19 cellular contexts compared by ENCODE assay signal in the genomic region with DNA sequence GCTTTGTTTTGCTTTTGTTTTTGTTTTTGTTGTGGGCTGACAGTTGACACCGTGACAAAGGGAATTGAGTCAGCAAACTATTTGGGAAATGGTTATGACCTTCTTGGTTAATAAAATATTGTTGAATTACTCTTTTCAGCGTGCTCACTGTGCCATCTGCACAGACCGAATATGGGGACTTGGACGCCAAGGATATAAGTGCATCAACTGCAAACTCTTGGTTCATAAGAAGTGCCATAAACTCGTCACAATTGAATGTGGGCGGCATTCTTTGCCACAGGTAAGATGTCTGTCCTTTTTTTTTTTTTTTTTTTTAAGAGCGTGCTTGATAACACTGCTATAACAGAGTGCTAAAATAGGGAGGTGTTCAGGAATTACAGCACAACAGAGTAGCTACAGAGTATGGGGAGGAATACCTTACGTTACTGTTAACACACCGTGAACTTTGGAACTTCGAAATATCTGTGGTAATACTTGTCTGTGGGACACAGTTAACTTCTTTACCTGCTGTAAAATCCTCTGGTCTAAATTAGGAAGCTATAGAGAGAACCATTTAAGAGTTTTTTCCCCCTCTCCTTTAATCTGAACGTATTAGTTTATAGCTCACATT.
"Had no signal": no experiment of that assay in that cellular context is flagged by ENCODE, and none has a peak within 500 bp of the region (broad histone marks: within the 10 kb centered on the region; RNA-seq: fewer than 3 reads in every experiment).

No MANE protein-coding gene starts in this region.

- H3K4me3 ChIP-seq: cardiac muscle cell, lower lobe of right lung, right atrium auricular region, suprapubic skin, thyroid gland, upper lobe of left lung, uterus had no signal

- H3K4me3 Mint-ChIP-seq: endodermal cell; memory B cell; nephron; stimulated activated effector memory CD8-positive, alpha-beta T cell treated with anti-CD3 and anti-CD28 coated beads, Interleukin-12 subunit alpha, Interleukin-12 subunit beta, amount 100 ng/mL, for 72 hours had no signal

- H3K9me3 ChIP-seq: lower lobe of right lung, right atrium auricular region, suprapubic skin, thyroid gland, upper lobe of left lung, uterus had no signal

- H3K27ac Mint-ChIP-seq: endodermal cell; memory B cell; nephron; stimulated activated effector memory CD8-positive, alpha-beta T cell treated with anti-CD3 and anti-CD28 coated beads, Interleukin-12 subunit alpha, Interleukin-12 subunit beta, amount 100 ng/mL, for 72 hours had no signal

- DNase-seq: dermis blood vessel endothelial cell; effector CD4-positive, alpha-beta T cell; endodermal cell; erythroblast; foreskin keratinocyte; lower lobe of right lung; stimulated activated CD4-positive, alpha-beta T cell treated with anti-CD3 and anti-CD28 coated beads, Interleukin-4, amount 100 ng/mL, for 1 hour; stimulated activated CD8-positive, alpha-beta memory T cell treated with anti-CD3 and anti-CD28 coated beads, Interleukin-4, amount 100 ng/mL, for 48 hours; stimulated activated naive CD8-positive, alpha-beta T cell treated with anti-CD3 and anti-CD28 coated beads, Interleukin-15, Interleukin-2, amounts not matched to agents 100 U/mL and 50 U/mL, for 24 hours; thyroid gland; upper lobe of left lung; uterus had no signal

- FAIRE-seq: endothelial cell of umbilical vein had no signal

- H3K27me3 Mint-ChIP-seq: memory B cell had no signal

- H3K27me3 ChIP-seq: cardiac muscle cell, foreskin keratinocyte, right atrium auricular region, suprapubic skin, thyroid gland, upper lobe of left lung, uterus had no signal

- H3K36me3 ChIP-seq: uterus had no signal

- H3K9me3 Mint-ChIP-seq: endodermal cell; memory B cell; nephron; stimulated activated effector memory CD8-positive, alpha-beta T cell treated with anti-CD3 and anti-CD28 coated beads, Interleukin-12 subunit alpha, Interleukin-12 subunit beta, amount 100 ng/mL, for 72 hours had no signal

- H3K4me1 ChIP-seq: foreskin keratinocyte, lower lobe of right lung, right atrium auricular region, suprapubic skin, thyroid gland, upper lobe of left lung, uterus had no signal

- ATAC-seq: foreskin keratinocyte; lower lobe of right lung; stimulated activated effector memory CD8-positive, alpha-beta T cell treated with anti-CD3 and anti-CD28 coated beads, Interleukin-12 subunit alpha, Interleukin-12 subunit beta, amount 100 ng/mL, for 72 hours; stimulated activated naive CD8-positive, alpha-beta T cell treated with anti-CD3 and anti-CD28 coated beads, Interleukin-15, Interleukin-2, amounts not matched to agents 100 U/mL and 50 U/mL, for 24 hours had no signal

- H3K27ac ChIP-seq: cardiac muscle cell, foreskin keratinocyte, lower lobe of right lung, right atrium auricular region, suprapubic skin, thyroid gland, upper lobe of left lung, uterus had no signal

- H3K4me1 Mint-ChIP-seq: endodermal cell, memory B cell, nephron had no signal
